In genomic region chr9:74096420-74096819, GRCh38 we compare ENCODE assay signal across 25 cellular contexts.
"Had no signal": no experiment of that assay in that cellular context is flagged by ENCODE, and none has a peak within 500 bp of the region (broad histone marks: within the 10 kb centered on the region; RNA-seq: fewer than 3 reads in every experiment).

No MANE protein-coding gene starts in this region.

- H3K9me3 ChIP-seq: ovary, psoas muscle, right lobe of liver, sigmoid colon, stomach, thoracic aorta, thyroid gland, tibial nerve, upper lobe of left lung, vagina had no signal

- H3K4me2 ChIP-seq: neural progenitor cell had no signal

- H3K79me2 ChIP-seq: parathyroid adenoma had no signal

- H2AFZ ChIP-seq: neural progenitor cell, parathyroid adenoma had no signal

- H3K4me1 ChIP-seq: parathyroid adenoma, psoas muscle, right lobe of liver, sigmoid colon, stomach, thyroid gland, tibial nerve, upper lobe of left lung, vagina had no signal

- DNase-seq: natural killer cell; occipital lobe; ovary; posterior cingulate gyrus; psoas muscle; right cardiac atrium; right lobe of liver; sigmoid colon; stimulated activated CD4-positive, alpha-beta T cell treated with anti-CD3 and anti-CD28 coated beads, Interleukin-15, amount 100 ng/mL, for 24 hours; stimulated activated CD4-positive, alpha-beta T cell treated with anti-CD3 and anti-CD28 coated beads, Interleukin-2, amount 100 ng/mL, for 24 hours; stimulated activated CD4-positive, alpha-beta T cell treated with anti-CD3 and anti-CD28 coated beads, Interleukin-2, amount 100 ng/mL, for 48 hours; stimulated activated CD4-positive, alpha-beta T cell treated with anti-CD3 and anti-CD28 coated beads, Interleukin-4, amount 100 ng/mL, for 24 hours; stimulated activated naive B cell treated with anti-CD40 and anti-IgM and Interleukin-4, amounts not matched to agents 10 μg/mL and 1 μg/mL and 100 μg/mL, for 72 hours; stimulated activated naive CD4-positive, alpha-beta T cell treated with Interleukin-2 at 50 U/mL for 16 hours; stomach; thyroid gland; trophoblast cell; upper lobe of left lung had no signal

- ATAC-seq: natural killer cell; psoas muscle; right cardiac atrium; right lobe of liver; stimulated activated effector memory CD8-positive, alpha-beta T cell treated with anti-CD3 and anti-CD28 coated beads, Interleukin-12 subunit alpha, Interleukin-12 subunit beta, amount 100 ng/mL, for 72 hours; stimulated activated naive B cell treated with anti-CD40 and anti-IgM and Interleukin-4, amounts not matched to agents 10 μg/mL and 1 μg/mL and 100 μg/mL, for 72 hours had no signal

- H3K36me3 ChIP-seq: neural progenitor cell, ovary, right lobe of liver, sigmoid colon, stomach, thoracic aorta, thyroid gland, tibial nerve, upper lobe of left lung, vagina had no signal

- H3K27ac ChIP-seq: neural progenitor cell, ovary, parathyroid adenoma, psoas muscle, right lobe of liver, sigmoid colon, stomach, thoracic aorta, thyroid gland, tibial nerve, upper lobe of left lung, vagina had no signal

- FAIRE-seq: urothelium cell line had no signal

- H3K9ac ChIP-seq: neural progenitor cell, parathyroid adenoma had no signal

- H3K27me3 ChIP-seq: neural progenitor cell, ovary, right lobe of liver, sigmoid colon, stomach, thyroid gland, tibial nerve, upper lobe of left lung, vagina had no signal

- H3K4me3 ChIP-seq: neural progenitor cell, ovary, psoas muscle, right lobe of liver, sigmoid colon, stomach, thoracic aorta, thyroid gland, tibial nerve, upper lobe of left lung, vagina had no signal
